8 cellular contexts compared by ENCODE assay signal in genomic region chr10:98460837-98461499, GRCh38. TPM values are rescaled to one million over a fixed set of nuclear protein-coding genes. Genes with fewer than 3 reads are reported as not detected.
A peak's percentile ranks its signal among the peaks of the same experiment; 100 is the strongest.
DNase-seq lines count a peak whose midpoint lies in the region; ATAC-seq and TF ChIP-seq lines count a peak whose summit lies in the region.

No MANE protein-coding gene starts in this region.

- TF ChIP-seq CTCF in fibroblast of pulmonary artery (IDR thresholded peaks at IDR 0.05; ENCODE audit: low read length, missing control alignments): no peak
- no peak for TF ChIP-seq CTCF in psoas muscle (IDR thresholded peaks at IDR 0.05)

- H3K27ac ChIP-seq in psoas muscle: peak overlapping the region; percentile 34

- no peaks in the 10 kb centered on the region for H3K36me3 ChIP-seq in psoas muscle (ENCODE audit: insufficient read depth in 1 of 2, low read depth in 1 of 2)

- intact Hi-C loops in psoas muscle (cut with DNase I): no loop called here

- H3K4me3 ChIP-seq in fibroblast of pulmonary artery (replicated peaks; ENCODE audit: low read depth, low read length) (no peak overlapping the region), psoas muscle (no peak overlapping the region)

- DNase-seq in EH (ENCODE audit: low read depth) (peak; percentile 96), RKO (ENCODE audit: low spot score) (peak; percentile 91), fibroblast of pulmonary artery (ENCODE audit: low read depth) (peak; percentile 94), psoas muscle (no peak), GOT3 (lab: John Stamatoyannopoulos, UW) (no peak), activated gamma-delta T cell treated with Interleukin-2 at 50 U/mL for 16 hours (no peak)
- no peak for DNase-seq in effector CD8-positive, alpha-beta T cell (lab: John Stamatoyannopoulos, UW)

- H3K27me3 ChIP-seq in psoas muscle (ENCODE audit: insufficient read depth in 3 of 3, low read length in 2 of 3): no peaks in the 10 kb centered on the region

- peaks cover 7% of the 10 kb centered on the region for H3K4me1 ChIP-seq in psoas muscle

- H3K9me3 ChIP-seq in psoas muscle: no peaks in the 10 kb centered on the region

- ATAC-seq in psoas muscle (peak; percentile 86 to 94 (median 90)), GM18511 (IDR thresholded peaks at IDR 0.05; ENCODE audit: unreplicated experiment) (no peak)

- 71 to 73% (median 73%) methylated on average over 3 of the region's 3 CpGs for WGBS in psoas muscle, 3 donors

RNA-seq across cellular contexts. Expression of gene HPS1, which starts 14.2 kb away (rescaled TPM):
- 10 to 100 TPM; 11.5 to 17.7 (median 16.0) TPM for total RNA-seq in psoas muscle
- polyA plus RNA-seq in psoas muscle: 10 to 100 TPM; 11.6 to 29.1 (median 12.2) TPM

RNA-seq across cellular contexts. Expression of gene PYROXD2, which starts 46.0 kb away (rescaled TPM):
- total RNA-seq in psoas muscle: 10 to 100 TPM in 1 of 4 donors, 1 to 10 TPM in 3; 1.7 to 13.2 (median 3.8) TPM
- polyA plus RNA-seq in psoas muscle: 1 to 10 TPM in 2 of 3 donors, under 1 TPM in 1; 0.46 to 1.6 (median 1.2) TPM

Comparison
In these comparisons a context has a peak if more than half of its experiments do, and no peak if none do; other contexts are left out.
1. DNase-seq: peak in EH (single experiment), RKO (single experiment) and fibroblast of pulmonary artery (single experiment); none in psoas muscle (0 of 2), effector CD8-positive, alpha-beta T cell (single experiment), GOT3 (single experiment) and activated gamma-delta T cell treated with Interleukin-2 at 50 U/mL for 16 hours (single experiment).